ENCODE assay signal across 1 cellular context in the genomic region with DNA sequence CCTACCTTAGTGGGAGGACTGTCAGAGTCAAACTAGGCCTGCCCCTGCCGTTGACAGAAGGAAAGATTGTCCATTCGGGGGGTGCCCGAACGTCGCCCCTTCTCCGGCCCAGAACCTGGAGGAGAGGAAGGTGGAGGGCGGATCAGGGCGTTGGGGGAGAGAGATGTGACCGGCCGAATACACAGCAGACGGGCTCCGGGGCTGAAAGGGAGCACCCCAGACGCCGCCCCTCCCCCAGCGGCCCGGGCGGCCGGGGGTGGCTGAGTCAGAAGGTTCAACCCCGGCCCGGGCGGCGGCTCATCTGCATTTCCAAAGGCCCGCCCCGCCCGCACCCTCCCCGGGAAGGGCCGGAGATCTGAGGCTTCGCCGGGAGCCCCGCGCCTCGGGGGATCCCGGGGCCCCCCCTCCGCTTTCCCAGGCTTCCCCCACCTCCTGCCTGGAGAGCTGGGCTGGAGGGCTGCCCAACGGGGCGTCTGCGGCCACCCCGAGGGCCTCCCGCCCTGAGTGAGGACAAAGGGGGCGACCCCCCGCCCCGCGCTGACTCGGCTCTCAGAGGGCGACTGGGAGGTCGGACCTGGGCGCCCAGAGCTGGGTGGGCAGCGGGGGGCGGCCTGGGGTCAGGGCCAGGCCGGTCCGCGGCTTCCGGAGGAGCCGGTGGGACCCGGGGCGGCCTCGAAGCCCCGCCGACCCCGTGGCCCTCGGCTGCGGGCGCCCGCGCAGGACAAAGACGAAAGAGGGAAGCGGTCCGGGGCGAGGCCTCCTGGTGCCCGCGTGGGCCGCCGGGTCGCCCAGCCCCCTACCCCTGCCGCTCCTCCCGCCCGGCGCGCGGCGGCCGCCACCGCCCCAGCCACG.
A peak's percentile ranks its signal among the peaks of the same experiment; 100 is the strongest.
TF ChIP-seq lines count a peak whose summit lies in the region.

No MANE protein-coding gene starts in this region.

TF ChIP-seq in HepG2, 621 proteins besides CTCF, POLR2A, EP300 and RAD21 (continued from another document):
- TF ChIP-seq, protein P1, sequence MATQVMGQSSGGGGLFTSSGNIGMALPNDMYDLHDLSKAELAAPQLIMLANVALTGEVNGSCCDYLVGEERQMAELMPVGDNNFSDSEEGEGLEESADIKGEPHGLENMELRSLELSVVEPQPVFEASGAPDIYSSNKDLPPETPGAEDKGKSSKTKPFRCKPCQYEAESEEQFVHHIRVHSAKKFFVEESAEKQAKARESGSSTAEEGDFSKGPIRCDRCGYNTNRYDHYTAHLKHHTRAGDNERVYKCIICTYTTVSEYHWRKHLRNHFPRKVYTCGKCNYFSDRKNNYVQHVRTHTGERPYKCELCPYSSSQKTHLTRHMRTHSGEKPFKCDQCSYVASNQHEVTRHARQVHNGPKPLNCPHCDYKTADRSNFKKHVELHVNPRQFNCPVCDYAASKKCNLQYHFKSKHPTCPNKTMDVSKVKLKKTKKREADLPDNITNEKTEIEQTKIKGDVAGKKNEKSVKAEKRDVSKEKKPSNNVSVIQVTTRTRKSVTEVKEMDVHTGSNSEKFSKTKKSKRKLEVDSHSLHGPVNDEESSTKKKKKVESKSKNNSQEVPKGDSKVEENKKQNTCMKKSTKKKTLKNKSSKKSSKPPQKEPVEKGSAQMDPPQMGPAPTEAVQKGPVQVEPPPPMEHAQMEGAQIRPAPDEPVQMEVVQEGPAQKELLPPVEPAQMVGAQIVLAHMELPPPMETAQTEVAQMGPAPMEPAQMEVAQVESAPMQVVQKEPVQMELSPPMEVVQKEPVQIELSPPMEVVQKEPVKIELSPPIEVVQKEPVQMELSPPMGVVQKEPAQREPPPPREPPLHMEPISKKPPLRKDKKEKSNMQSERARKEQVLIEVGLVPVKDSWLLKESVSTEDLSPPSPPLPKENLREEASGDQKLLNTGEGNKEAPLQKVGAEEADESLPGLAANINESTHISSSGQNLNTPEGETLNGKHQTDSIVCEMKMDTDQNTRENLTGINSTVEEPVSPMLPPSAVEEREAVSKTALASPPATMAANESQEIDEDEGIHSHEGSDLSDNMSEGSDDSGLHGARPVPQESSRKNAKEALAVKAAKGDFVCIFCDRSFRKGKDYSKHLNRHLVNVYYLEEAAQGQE (IDR thresholded peaks at IDR 0.05; ENCODE audit: borderline replicate concordance in 1 of 2, low read depth in 1 of 2, low read length in 2 of 2) = 0 out of 4 replicates have a peak, but pooled peaks of 1 of the 2 experiments have one; percentile 10
- peak; percentile 88 for TF ChIP-seq AKAP8 (CRISPR knock-in tag; IDR thresholded peaks at IDR 0.05)
- no peak for TF ChIP-seq SOX6 (IDR thresholded peaks at IDR 0.05)
- peak; percentile 66 for TF ChIP-seq SOX6 (CRISPR knock-in tag; IDR thresholded peaks at IDR 0.05)
- TF ChIP-seq ATF7-NPFF (CRISPR knock-in tag; IDR thresholded peaks at IDR 0.05; ENCODE audit: low read depth) = no peak
- TF ChIP-seq, protein P2, sequence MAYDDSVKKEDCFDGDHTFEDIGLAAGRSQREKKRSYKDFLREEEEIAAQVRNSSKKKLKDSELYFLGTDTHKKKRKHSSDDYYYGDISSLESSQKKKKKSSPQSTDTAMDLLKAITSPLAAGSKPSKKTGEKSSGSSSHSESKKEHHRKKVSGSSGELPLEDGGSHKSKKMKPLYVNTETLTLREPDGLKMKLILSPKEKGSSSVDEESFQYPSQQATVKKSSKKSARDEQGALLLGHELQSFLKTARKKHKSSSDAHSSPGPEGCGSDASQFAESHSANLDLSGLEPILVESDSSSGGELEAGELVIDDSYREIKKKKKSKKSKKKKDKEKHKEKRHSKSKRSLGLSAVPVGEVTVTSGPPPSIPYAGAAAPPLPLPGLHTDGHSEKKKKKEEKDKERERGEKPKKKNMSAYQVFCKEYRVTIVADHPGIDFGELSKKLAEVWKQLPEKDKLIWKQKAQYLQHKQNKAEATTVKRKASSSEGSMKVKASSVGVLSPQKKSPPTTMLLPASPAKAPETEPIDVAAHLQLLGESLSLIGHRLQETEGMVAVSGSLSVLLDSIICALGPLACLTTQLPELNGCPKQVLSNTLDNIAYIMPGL (CRISPR knock-in tag; IDR thresholded peaks at IDR 0.05; ENCODE audit: borderline replicate concordance in 1 of 2, low read depth in 1 of 2) = peak in 1 of 2 experiments; percentile 39; a peak in 2 of 4 replicates
- no peak for TF ChIP-seq ZNF775 (CRISPR knock-in tag; IDR thresholded peaks at IDR 0.05; ENCODE audit: borderline replicate concordance)
- peak; percentile 4 for TF ChIP-seq ASH2L (IDR thresholded peaks at IDR 0.05; ENCODE audit: insufficient read length, low read depth, low read length)
- TF ChIP-seq, protein P3, sequence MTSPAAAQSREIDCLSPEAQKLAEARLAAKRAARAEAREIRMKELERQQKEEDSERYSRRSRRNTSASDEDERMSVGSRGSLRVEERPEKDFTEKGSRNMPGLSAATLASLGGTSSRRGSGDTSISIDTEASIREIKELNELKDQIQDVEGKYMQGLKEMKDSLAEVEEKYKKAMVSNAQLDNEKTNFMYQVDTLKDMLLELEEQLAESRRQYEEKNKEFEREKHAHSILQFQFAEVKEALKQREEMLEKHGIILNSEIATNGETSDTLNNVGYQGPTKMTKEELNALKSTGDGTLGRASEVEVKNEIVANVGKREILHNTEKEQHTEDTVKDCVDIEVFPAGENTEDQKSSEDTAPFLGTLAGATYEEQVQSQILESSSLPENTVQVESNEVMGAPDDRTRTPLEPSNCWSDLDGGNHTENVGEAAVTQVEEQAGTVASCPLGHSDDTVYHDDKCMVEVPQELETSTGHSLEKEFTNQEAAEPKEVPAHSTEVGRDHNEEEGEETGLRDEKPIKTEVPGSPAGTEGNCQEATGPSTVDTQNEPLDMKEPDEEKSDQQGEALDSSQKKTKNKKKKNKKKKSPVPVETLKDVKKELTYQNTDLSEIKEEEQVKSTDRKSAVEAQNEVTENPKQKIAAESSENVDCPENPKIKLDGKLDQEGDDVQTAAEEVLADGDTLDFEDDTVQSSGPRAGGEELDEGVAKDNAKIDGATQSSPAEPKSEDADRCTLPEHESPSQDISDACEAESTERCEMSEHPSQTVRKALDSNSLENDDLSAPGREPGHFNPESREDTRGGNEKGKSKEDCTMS (CRISPR knock-in tag; conservative IDR thresholded peaks at IDR 0.05) = no peak
- TF ChIP-seq XBP1 (CRISPR knock-in tag; IDR thresholded peaks at IDR 0.05) = 0 out of 2 replicates have a peak, but pooled peaks have one; percentile 70
- peak; percentile 62 for TF ChIP-seq MED8 (CRISPR knock-in tag; IDR thresholded peaks at IDR 0.05; ENCODE audit: insufficient replicate concordance)
- TF ChIP-seq, protein P4, sequence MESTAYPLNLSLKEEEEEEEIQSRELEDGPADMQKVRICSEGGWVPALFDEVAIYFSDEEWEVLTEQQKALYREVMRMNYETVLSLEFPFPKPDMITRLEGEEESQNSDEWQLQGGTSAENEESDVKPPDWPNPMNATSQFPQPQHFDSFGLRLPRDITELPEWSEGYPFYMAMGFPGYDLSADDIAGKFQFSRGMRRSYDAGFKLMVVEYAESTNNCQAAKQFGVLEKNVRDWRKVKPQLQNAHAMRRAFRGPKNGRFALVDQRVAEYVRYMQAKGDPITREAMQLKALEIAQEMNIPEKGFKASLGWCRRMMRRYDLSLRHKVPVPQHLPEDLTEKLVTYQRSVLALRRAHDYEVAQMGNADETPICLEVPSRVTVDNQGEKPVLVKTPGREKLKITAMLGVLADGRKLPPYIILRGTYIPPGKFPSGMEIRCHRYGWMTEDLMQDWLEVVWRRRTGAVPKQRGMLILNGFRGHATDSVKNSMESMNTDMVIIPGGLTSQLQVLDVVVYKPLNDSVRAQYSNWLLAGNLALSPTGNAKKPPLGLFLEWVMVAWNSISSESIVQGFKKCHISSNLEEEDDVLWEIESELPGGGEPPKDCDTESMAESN (CRISPR knock-in tag; conservative IDR thresholded peaks at IDR 0.05) = no peak
- peak; percentile 44; the same call in 1 of the 2 replicates for TF ChIP-seq ZSCAN29 (CRISPR knock-in tag; conservative IDR thresholded peaks at IDR 0.05)
- TF ChIP-seq ZNF605 (CRISPR knock-in tag; IDR thresholded peaks at IDR 0.05) = peak; percentile 54
- TF ChIP-seq ZBTB26 (CRISPR knock-in tag; IDR thresholded peaks at IDR 0.05; ENCODE audit: borderline replicate concordance) = 0 out of 2 replicates have a peak, but pooled peaks have one; percentile 25
- no peak for TF ChIP-seq HHEX (CRISPR knock-in tag; IDR thresholded peaks at IDR 0.05)
- no peak for TF ChIP-seq ZNF883 (CRISPR knock-in tag; IDR thresholded peaks at IDR 0.05; ENCODE audit: not compliant biosample characterization)
- TF ChIP-seq ZNF234 (CRISPR knock-in tag; conservative IDR thresholded peaks at IDR 0.05) = no peak
- TF ChIP-seq BRCA1 (CRISPR knock-in tag; IDR thresholded peaks at IDR 0.05) = peak; percentile 53; the same call in 1 of the 2 replicates
- no peak for TF ChIP-seq NFIC (IDR thresholded peaks at IDR 0.05; ENCODE audit: low read length)
- TF ChIP-seq ZNF143 (CRISPR knock-in tag; IDR thresholded peaks at IDR 0.05) = peak; percentile 31; the same call in 1 of the 2 replicates
- peak; percentile 86 for TF ChIP-seq HOXA5 (CRISPR knock-in tag; IDR thresholded peaks at IDR 0.05)
